Comparison of ENCODE assay signal across 8 cellular contexts in genomic region chr16:46688657-46689491, GRCh38. TPM values are rescaled to one million over a fixed set of nuclear protein-coding genes. Genes with fewer than 3 reads are reported as not detected.
DNase-seq lines count a peak whose midpoint lies in the region; ATAC-seq and TF ChIP-seq lines count a peak whose summit lies in the region.

Gene VPS35 (minus strand): TSS chr16:46689178. CDS start chr16:46689133, 45 bp downstream.

- H4K8ac ChIP-seq in trophoblast cell (ENCODE audit: low read depth, low read length): peak within 1 kb of the TSS; percentile 98

- H3K4me1 ChIP-seq in cardiac muscle cell (ENCODE audit: low read depth) (peaks cover 22% of the 10 kb centered on the region), trophoblast cell (ENCODE audit: control insufficient read depth in 1 of 2, insufficient read depth in 2 of 2, low read length in 2 of 2) (peaks cover 4 to 8% of the 10 kb centered on the region in 2 experiments)

- no peaks in the 10 kb centered on the region for H3K9me3 Mint-ChIP-seq in activated naive CD8-positive, alpha-beta T cell treated with anti-CD3 and anti-CD28 coated beads, Interleukin-2, amount 50 U/mL, for 24 hours
- H3K9me3 Mint-ChIP-seq in type B pancreatic cell: no peaks in the 10 kb centered on the region

- peak within 1 kb of the TSS; percentile 95 for H2BK5ac ChIP-seq in trophoblast cell (ENCODE audit: low read depth, low read length, poor library complexity)

- H2BK120ac ChIP-seq in trophoblast cell (ENCODE audit: insufficient read depth, low read length, poor library complexity): peak within 1 kb of the TSS; percentile 99

- H3K27me3 ChIP-seq in SU-DHL-6 (ENCODE audit: low read length) (no peaks in the 10 kb centered on the region), cardiac muscle cell (no peaks in the 10 kb centered on the region), trophoblast cell (ENCODE audit: insufficient read depth, low read length) (no peaks in the 10 kb centered on the region)

- no peak within 1 kb of the TSS for H3K23ac ChIP-seq in trophoblast cell (ENCODE audit: low read length)

- H3K36me3 ChIP-seq in SU-DHL-6 (ENCODE audit: low read length) (peaks cover 21% of the 10 kb centered on the region), cardiac muscle cell (peaks cover 7% of the 10 kb centered on the region), trophoblast cell (ENCODE audit: control insufficient read depth in 1 of 2, insufficient read depth in 2 of 2, low read length in 2 of 2) (peaks cover 5 to 8% of the 10 kb centered on the region in 2 experiments)

- H4K20me1 ChIP-seq in SU-DHL-6 (ENCODE audit: low read depth, low read length): peaks cover 29% of the 10 kb centered on the region

- peak within 1 kb of the TSS; percentile 90 for H2AK5ac ChIP-seq in trophoblast cell (ENCODE audit: low read length)

- peak within 1 kb of the TSS; percentile 93 for H4K12ac ChIP-seq in trophoblast cell (ENCODE audit: low read depth, low read length)

- H3K4me3 ChIP-seq in SU-DHL-6 (ENCODE audit: insufficient read depth, low read length, poor library complexity, severe bottlenecking) (peak within 1 kb of the TSS; percentile 99), cardiac muscle cell (peak within 1 kb of the TSS; percentile 70), trophoblast cell (ENCODE audit: low read depth, low read length) (peak within 1 kb of the TSS; percentile 93)

- no peaks in the 10 kb centered on the region for H3K9me2 ChIP-seq in SU-DHL-6 (replicated peaks; ENCODE audit: insufficient read depth, low read length)

- H3K4me3 Mint-ChIP-seq in activated naive CD8-positive, alpha-beta T cell treated with anti-CD3 and anti-CD28 coated beads, Interleukin-2, amount 50 U/mL, for 24 hours: no peak within 1 kb of the TSS
- no peak within 1 kb of the TSS for H3K4me3 Mint-ChIP-seq in type B pancreatic cell

- H4K91ac ChIP-seq in trophoblast cell (ENCODE audit: low read depth, low read length): peak within 1 kb of the TSS; percentile 99

- TF ChIP-seq CTCF in GM12873 (IDR thresholded peaks at IDR 0.05; ENCODE audit: insufficient read depth, low read depth, low read length, missing control alignments) (peak; percentile 61), SU-DHL-6 (IDR thresholded peaks at IDR 0.05; ENCODE audit: insufficient read depth, low read length, poor library complexity, severe bottlenecking) (no peak), cardiac muscle cell (IDR thresholded peaks at IDR 0.05; ENCODE audit: low read depth, low read length) (no peak), type B pancreatic cell (conservative IDR thresholded peaks at IDR 0.05) (peak; percentile 59)

- peak within 1 kb of the TSS; percentile 99 for H3K18ac ChIP-seq in trophoblast cell (ENCODE audit: low read length)

- peak; percentile 85 for DNase-seq in NCI-H128 (lab: John Stamatoyannopoulos, UW; ENCODE audit: unreplicated experiment)
- DNase-seq in activated naive CD8-positive, alpha-beta T cell treated with anti-CD3 and anti-CD28 coated beads, Interleukin-2, amount 50 U/mL, for 24 hours: peak; percentile 100
- peak; percentile 99 to 100 for DNase-seq in cardiac muscle cell (ENCODE audit: low read depth in 1 of 2, low spot score in 1 of 2)
- DNase-seq in trophoblast cell: peak; percentile 99
- peak; percentile 99 for DNase-seq in type B pancreatic cell (ENCODE audit: extremely low spot score, unreplicated experiment)

- H3K79me1 ChIP-seq in trophoblast cell (ENCODE audit: low read length): peaks cover 14% of the 10 kb centered on the region

- H3K79me2 ChIP-seq in SU-DHL-6 (ENCODE audit: insufficient read depth, low read length): peaks cover 78% of the 10 kb centered on the region
- peaks cover 18% of the 10 kb centered on the region for H3K79me2 ChIP-seq in trophoblast cell (ENCODE audit: control insufficient read depth, insufficient read depth, low read length, poor library complexity)

- H3K27me3 Mint-ChIP-seq in activated naive CD8-positive, alpha-beta T cell treated with anti-CD3 and anti-CD28 coated beads, Interleukin-2, amount 50 U/mL, for 24 hours: no peaks in the 10 kb centered on the region
- no peaks in the 10 kb centered on the region for H3K27me3 Mint-ChIP-seq in type B pancreatic cell

- H2AFZ ChIP-seq in SU-DHL-6 (ENCODE audit: low read depth, low read length, severe bottlenecking) (peak within 1 kb of the TSS; percentile 92), trophoblast cell (ENCODE audit: insufficient read depth, low read length, poor library complexity) (peak within 1 kb of the TSS; percentile 96)

- peaks cover 33% of the 10 kb centered on the region for H3K4me1 Mint-ChIP-seq in activated naive CD8-positive, alpha-beta T cell treated with anti-CD3 and anti-CD28 coated beads, Interleukin-2, amount 50 U/mL, for 24 hours
- peaks cover 42% of the 10 kb centered on the region for H3K4me1 Mint-ChIP-seq in type B pancreatic cell (ENCODE audit: unreplicated experiment)

- H3F3A ChIP-seq in SU-DHL-6 (ENCODE audit: insufficient read depth): 0 out of 2 replicates have a peak, but pooled peaks cover 8% of the 10 kb centered on the region

- ATAC-seq in HG02759 (IDR thresholded peaks at IDR 0.05; ENCODE audit: unreplicated experiment): peak; percentile 84
- peak; percentile 92 for ATAC-seq in activated naive CD8-positive, alpha-beta T cell treated with anti-CD3 and anti-CD28 coated beads, Interleukin-2, amount 50 U/mL, for 24 hours

- H3K4ac ChIP-seq in trophoblast cell (ENCODE audit: low read depth, low read length): peak within 1 kb of the TSS; percentile 93

- H3K4me2 ChIP-seq in SU-DHL-6 (ENCODE audit: low read depth, low read length, poor library complexity, severe bottlenecking): peak within 1 kb of the TSS; percentile 89
- H3K4me2 ChIP-seq in trophoblast cell (ENCODE audit: low read length): peak within 1 kb of the TSS; percentile 84

- H2BK12ac ChIP-seq in trophoblast cell (ENCODE audit: low read length): peak within 1 kb of the TSS; percentile 95

- no peaks in the 10 kb centered on the region for H3K9me3 ChIP-seq in SU-DHL-6 (ENCODE audit: insufficient read depth, low read length)
- H3K9me3 ChIP-seq in cardiac muscle cell (ENCODE audit: low read depth): no peaks in the 10 kb centered on the region
- no peaks in the 10 kb centered on the region for H3K9me3 ChIP-seq in trophoblast cell (ENCODE audit: insufficient read depth, low read depth, low read length)

- H3K27ac ChIP-seq in SU-DHL-6 (ENCODE audit: low read depth, low read length) (peak within 1 kb of the TSS; percentile 93), cardiac muscle cell (peak within 1 kb of the TSS; percentile 94), trophoblast cell (ENCODE audit: low read depth, low read length) (peak within 1 kb of the TSS; percentile 87)

- no peak within 1 kb of the TSS for H3K27ac Mint-ChIP-seq in activated naive CD8-positive, alpha-beta T cell treated with anti-CD3 and anti-CD28 coated beads, Interleukin-2, amount 50 U/mL, for 24 hours
- no peak within 1 kb of the TSS for H3K27ac Mint-ChIP-seq in type B pancreatic cell

- H3K36me3 Mint-ChIP-seq in activated naive CD8-positive, alpha-beta T cell treated with anti-CD3 and anti-CD28 coated beads, Interleukin-2, amount 50 U/mL, for 24 hours (ENCODE audit: low read depth): peaks cover 26% of the 10 kb centered on the region
- H3K36me3 Mint-ChIP-seq in type B pancreatic cell: peaks cover 4% of the 10 kb centered on the region

- H3K9ac ChIP-seq in SU-DHL-6 (ENCODE audit: low read length) (peak within 1 kb of the TSS; percentile 76), trophoblast cell (ENCODE audit: low read length) (peak within 1 kb of the TSS; percentile 83)

- no CpG with 5 or more reads among the region's 60 CpGs for WGBS in trophoblast cell (ENCODE audit: extremely low coverage, insufficient coverage, insufficient read length)

- H3K14ac ChIP-seq in trophoblast cell (ENCODE audit: low read length): peak within 1 kb of the TSS; percentile 97

RNA-seq across cellular contexts. Expression of gene VPS35, which starts in this region (rescaled TPM):
- total RNA-seq in cardiac muscle cell: 58.9 and 63.2 TPM in 2 replicates
- polyA plus RNA-seq in cardiac muscle cell: 111 and 146 TPM in 2 replicates
- polyA plus RNA-seq in trophoblast cell (2013): 95.6 and 98.7 TPM in 2 replicates
- total RNA-seq in type B pancreatic cell (ENCODE audit: low replicate concordance): 125 and 150 TPM in 2 replicates

Comparison
In these comparisons a context has a peak if more than half of its experiments do, and no peak if none do; other contexts are left out.
1. Peak in every context shown above with its lines: DNase-seq, ATAC-seq, H3K4me3 ChIP-seq and H3K27ac ChIP-seq.
2. CTCF ChIP-seq: peak in GM12873 (single experiment) and type B pancreatic cell (single experiment); none in SU-DHL-6 (single experiment) and cardiac muscle cell (single experiment).